6 cellular contexts compared by ENCODE assay signal in the genomic region with DNA sequence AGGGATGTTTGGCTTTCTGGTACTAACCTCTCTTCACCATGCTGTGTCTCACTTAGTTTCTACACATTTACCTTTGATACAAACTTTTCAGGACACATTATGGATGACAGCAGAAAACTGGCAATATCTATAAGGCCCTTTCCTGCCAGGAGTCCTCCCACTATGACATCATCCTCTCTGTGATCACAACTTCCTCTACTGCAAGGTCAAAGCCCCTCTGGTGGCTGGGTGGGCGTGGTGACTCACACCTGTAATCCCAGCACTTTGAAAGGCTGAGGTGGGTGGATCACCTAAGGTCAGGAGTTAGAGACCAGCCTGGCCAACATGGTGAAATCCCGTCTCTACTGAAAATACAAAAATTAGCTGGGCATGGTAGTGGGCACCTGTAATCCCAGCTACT. TPM values are rescaled to one million over a fixed set of nuclear protein-coding genes. Genes with fewer than 3 reads are reported as not detected.
DNase-seq lines count a peak whose midpoint lies in the region; ATAC-seq lines count a peak whose summit lies in the region.
"Not testable (repeated sequence)": the region's sequence is repeated elsewhere in the genome, so short reads cannot be mapped to it uniquely, and the experiment has no call there.

No MANE protein-coding gene starts in this region.

- peaks cover 53% of the 10 kb centered on the region for H3K36me3 Mint-ChIP-seq in activated CD4-positive, alpha-beta T cell treated with anti-CD3 and anti-CD28 coated beads for 36 hours (ENCODE audit: low read depth)
- peaks cover 55% of the 10 kb centered on the region for H3K36me3 Mint-ChIP-seq in activated T-cell treated with anti-CD3 and anti-CD28 coated beads, Interleukin-2, amount 50 U/mL, for 4 hours (ENCODE audit: insufficient read depth)
- peaks cover 26% of the 10 kb centered on the region for H3K36me3 Mint-ChIP-seq in activated naive CD8-positive, alpha-beta T cell treated with anti-CD3 and anti-CD28 coated beads for 36 hours
- H3K36me3 Mint-ChIP-seq in naive thymus-derived CD8-positive, alpha-beta T cell = peaks cover 4 to 90% (median 29%) of the 10 kb centered on the region in 3 donors

- ATAC-seq in activated CD4-positive, alpha-beta T cell treated with anti-CD3 and anti-CD28 coated beads for 36 hours = peak; percentile 90
- peak; percentile 82 to 85 for ATAC-seq in activated T-cell treated with anti-CD3 and anti-CD28 coated beads, Interleukin-2, amount 50 U/mL, for 4 hours
- not testable (repeated sequence) for ATAC-seq in naive thymus-derived CD8-positive, alpha-beta T cell

- H3K4me3 Mint-ChIP-seq in activated CD4-positive, alpha-beta T cell treated with anti-CD3 and anti-CD28 coated beads for 36 hours; activated T-cell treated with anti-CD3 and anti-CD28 coated beads, Interleukin-2, amount 50 U/mL, for 4 hours; naive thymus-derived CD8-positive, alpha-beta T cell: not testable (repeated sequence)
- H3K4me3 Mint-ChIP-seq in activated naive CD8-positive, alpha-beta T cell treated with anti-CD3 and anti-CD28 coated beads for 36 hours = peak overlapping the region; percentile 14

- not testable (repeated sequence) for H3K27me3 Mint-ChIP-seq in activated CD4-positive, alpha-beta T cell treated with anti-CD3 and anti-CD28 coated beads for 36 hours; activated T-cell treated with anti-CD3 and anti-CD28 coated beads, Interleukin-2, amount 50 U/mL, for 4 hours (ENCODE audit: low read depth); activated naive CD8-positive, alpha-beta T cell treated with anti-CD3 and anti-CD28 coated beads for 36 hours; naive thymus-derived CD8-positive, alpha-beta T cell

- peaks cover 23% of the 10 kb centered on the region for H3K4me1 Mint-ChIP-seq in activated CD4-positive, alpha-beta T cell treated with anti-CD3 and anti-CD28 coated beads for 36 hours
- H3K4me1 Mint-ChIP-seq in activated T-cell treated with anti-CD3 and anti-CD28 coated beads, Interleukin-2, amount 50 U/mL, for 4 hours (ENCODE audit: low read depth) = peaks cover 20% of the 10 kb centered on the region
- peaks cover 25% of the 10 kb centered on the region for H3K4me1 Mint-ChIP-seq in activated naive CD8-positive, alpha-beta T cell treated with anti-CD3 and anti-CD28 coated beads for 36 hours
- peaks cover 20 to 33% (median 27%) of the 10 kb centered on the region in 4 donors for H3K4me1 Mint-ChIP-seq in naive thymus-derived CD8-positive, alpha-beta T cell

- peak overlapping the region; percentile 71 for H3K27ac Mint-ChIP-seq in activated CD4-positive, alpha-beta T cell treated with anti-CD3 and anti-CD28 coated beads for 36 hours
- peak overlapping the region; percentile 82 for H3K27ac Mint-ChIP-seq in activated naive CD8-positive, alpha-beta T cell treated with anti-CD3 and anti-CD28 coated beads for 36 hours
- peak overlapping the region in 8 of 10 donors; percentile 25 to 80 (median 59) for H3K27ac Mint-ChIP-seq in naive thymus-derived CD8-positive, alpha-beta T cell

- POLR2A ChIA-PET in activated CD4-positive, alpha-beta T cell treated with anti-CD3 and anti-CD28 coated beads for 36 hours (lab: Charles Lee); naive thymus-derived CD8-positive, alpha-beta T cell (lab: Charles Lee): not testable (repeated sequence)

- DNase-seq in HK-2 (ENCODE audit: unreplicated experiment) = peak; percentile 31
- DNase-seq in activated CD4-positive, alpha-beta T cell treated with anti-CD3 and anti-CD28 coated beads for 36 hours = peak; percentile 75
- DNase-seq in activated T-cell treated with anti-CD3 and anti-CD28 coated beads, Interleukin-2, amount 50 U/mL, for 4 hours = peak; percentile 49
- DNase-seq in activated naive CD8-positive, alpha-beta T cell treated with anti-CD3 and anti-CD28 coated beads for 36 hours = peak; percentile 72
- not testable (repeated sequence) for DNase-seq in naive thymus-derived CD8-positive, alpha-beta T cell
- DNase-seq in stimulated activated naive CD4-positive, alpha-beta T cell treated with Interleukin-2 at 50 U/mL for 16 hours (lab: John Stamatoyannopoulos, UW) = peak; percentile 21

- CTCF ChIA-PET in activated CD4-positive, alpha-beta T cell treated with anti-CD3 and anti-CD28 coated beads for 36 hours (lab: Charles Lee) = interaction anchor here (0.7 to 1.4 kb wide), 4 partner anchors 18 to 251 kb away, joined by 3 read pairs; partner anchors contain the start of gene C6orf136

- intact Hi-C loops in activated CD4-positive, alpha-beta T cell treated with anti-CD3 and anti-CD28 coated beads for 36 hours (cut with DNase I, micrococcal nuclease) = not testable (repeated sequence)

- not testable (repeated sequence) for H3K9me3 Mint-ChIP-seq in activated CD4-positive, alpha-beta T cell treated with anti-CD3 and anti-CD28 coated beads for 36 hours (ENCODE audit: low read depth); activated T-cell treated with anti-CD3 and anti-CD28 coated beads, Interleukin-2, amount 50 U/mL, for 4 hours; activated naive CD8-positive, alpha-beta T cell treated with anti-CD3 and anti-CD28 coated beads for 36 hours; naive thymus-derived CD8-positive, alpha-beta T cell

RNA-seq across cellular contexts. Expression of gene DHX16, which starts 6.5 kb away (rescaled TPM):
- total RNA-seq in activated CD4-positive, alpha-beta T cell treated with anti-CD3 and anti-CD28 coated beads for 36 hours = 10 to 100 TPM; 34.5 to 36.7 TPM
- total RNA-seq in activated T-cell treated with anti-CD3 and anti-CD28 coated beads, Interleukin-2, amount 50 U/mL, for 4 hours = 10 to 100 TPM; 54.2 to 57.2 (median 54.8) TPM
- 10 to 100 TPM; 40.4 to 42.1 TPM for total RNA-seq in activated naive CD8-positive, alpha-beta T cell treated with anti-CD3 and anti-CD28 coated beads for 36 hours
- 10 to 100 TPM; 42.1 to 45.6 TPM for total RNA-seq in naive thymus-derived CD8-positive, alpha-beta T cell
- polyA plus RNA-seq in naive thymus-derived CD8-positive, alpha-beta T cell = 10 to 100 TPM; 17.7 to 31.2 (median 18.7) TPM

RNA-seq across cellular contexts. Expression of gene C6orf136, which starts 19.4 kb away (rescaled TPM):
- total RNA-seq in activated CD4-positive, alpha-beta T cell treated with anti-CD3 and anti-CD28 coated beads for 36 hours = 10 to 100 TPM; 26.5 to 30.8 TPM
- 10 to 100 TPM; 34.7 to 36.7 (median 36.6) TPM for total RNA-seq in activated T-cell treated with anti-CD3 and anti-CD28 coated beads, Interleukin-2, amount 50 U/mL, for 4 hours
- 10 to 100 TPM; 35.8 to 37.1 TPM for total RNA-seq in activated naive CD8-positive, alpha-beta T cell treated with anti-CD3 and anti-CD28 coated beads for 36 hours
- total RNA-seq in naive thymus-derived CD8-positive, alpha-beta T cell = 10 to 100 TPM; 29.3 to 30.9 TPM
- polyA plus RNA-seq in naive thymus-derived CD8-positive, alpha-beta T cell = 10 to 100 TPM in 2 of 3 donors, 1 to 10 TPM in 1; 5.6 to 23.2 (median 13.7) TPM

RNA-seq across cellular contexts. Expression of gene PPP1R18, which starts 20.1 kb away (rescaled TPM):
- 100 to 1,000 TPM; 145 to 186 TPM for total RNA-seq in activated CD4-positive, alpha-beta T cell treated with anti-CD3 and anti-CD28 coated beads for 36 hours
- 100 to 1,000 TPM; 148 to 176 (median 148) TPM for total RNA-seq in activated T-cell treated with anti-CD3 and anti-CD28 coated beads, Interleukin-2, amount 50 U/mL, for 4 hours
- 100 to 1,000 TPM; 102 to 106 TPM for total RNA-seq in activated naive CD8-positive, alpha-beta T cell treated with anti-CD3 and anti-CD28 coated beads for 36 hours
- 10 to 100 TPM; 79.0 to 82.0 TPM for total RNA-seq in naive thymus-derived CD8-positive, alpha-beta T cell
- polyA plus RNA-seq in naive thymus-derived CD8-positive, alpha-beta T cell = 10 to 100 TPM; 79.8 to 98.6 (median 95.7) TPM

RNA-seq across cellular contexts. Expression of gene NRM, which starts 24.5 kb away (rescaled TPM):
- total RNA-seq in activated CD4-positive, alpha-beta T cell treated with anti-CD3 and anti-CD28 coated beads for 36 hours = 10 to 100 TPM; 25.8 to 36.4 TPM
- total RNA-seq in activated T-cell treated with anti-CD3 and anti-CD28 coated beads, Interleukin-2, amount 50 U/mL, for 4 hours = 10 to 100 TPM in 2 of 3 donors, 1 to 10 TPM in 1; 9.7 to 10.5 (median 10.2) TPM
- 10 to 100 TPM; 19.7 to 20.2 TPM for total RNA-seq in activated naive CD8-positive, alpha-beta T cell treated with anti-CD3 and anti-CD28 coated beads for 36 hours
- total RNA-seq in naive thymus-derived CD8-positive, alpha-beta T cell = 1 to 10 TPM; 2.4 TPM
- polyA plus RNA-seq in naive thymus-derived CD8-positive, alpha-beta T cell = 1 to 10 TPM; 3.7 to 5.4 (median 5.4) TPM

RNA-seq across cellular contexts. Expression of gene ATAT1, which starts 39.6 kb away (rescaled TPM):
- total RNA-seq in activated CD4-positive, alpha-beta T cell treated with anti-CD3 and anti-CD28 coated beads for 36 hours = 1 to 10 TPM; 7.1 to 9.2 TPM
- 10 to 100 TPM in 1 of 3 donors, 1 to 10 TPM in 2; 5.9 to 10.3 (median 9.5) TPM for total RNA-seq in activated T-cell treated with anti-CD3 and anti-CD28 coated beads, Interleukin-2, amount 50 U/mL, for 4 hours
- total RNA-seq in activated naive CD8-positive, alpha-beta T cell treated with anti-CD3 and anti-CD28 coated beads for 36 hours = 1 to 10 TPM; 8.5 to 8.6 TPM
- 10 to 100 TPM; 12.6 to 13.4 TPM for total RNA-seq in naive thymus-derived CD8-positive, alpha-beta T cell
- polyA plus RNA-seq in naive thymus-derived CD8-positive, alpha-beta T cell = 1 to 10 TPM; 1.6 to 2.0 (median 1.7) TPM
